In the genomic region with DNA sequence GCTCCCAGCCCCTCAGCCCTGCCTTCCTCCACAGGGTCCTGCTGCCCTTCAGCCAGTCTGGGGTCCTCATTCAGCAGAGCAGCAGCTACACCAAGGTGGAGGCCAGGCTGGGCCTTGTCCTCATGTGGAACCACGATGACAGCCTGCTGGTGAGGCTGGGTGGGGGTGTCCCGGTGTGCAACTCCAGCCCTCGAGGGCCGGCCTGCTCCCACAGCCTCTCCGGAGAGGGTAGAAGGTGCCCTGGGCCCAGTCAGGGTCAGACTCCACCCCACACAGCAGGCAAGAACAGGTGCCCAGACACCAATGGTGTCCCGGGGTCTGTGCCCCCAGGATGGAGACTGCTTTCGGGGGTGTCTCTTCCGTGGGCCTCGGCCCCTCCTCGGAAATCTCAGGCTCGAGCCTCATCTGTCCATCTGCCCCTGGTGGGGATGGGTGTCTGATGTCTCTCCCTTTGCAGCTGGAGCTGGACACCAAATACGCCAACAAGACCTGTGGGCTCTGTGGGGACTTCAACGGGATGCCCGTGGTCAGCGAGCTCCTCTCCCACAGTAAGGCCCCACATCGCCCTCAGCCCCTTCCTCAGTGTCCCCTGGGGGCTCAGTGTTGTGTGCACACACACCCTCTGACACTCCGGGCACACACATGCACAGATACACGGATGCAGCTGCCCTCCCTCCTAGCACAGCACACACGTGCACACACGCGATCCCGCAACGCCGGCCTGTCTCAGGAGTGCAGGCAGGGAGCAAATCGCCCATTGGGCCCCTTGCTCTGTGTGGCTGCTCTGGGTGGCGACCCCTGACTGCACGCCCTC, we compare ENCODE assay signal across 1 cellular context.
TF ChIP-seq lines count a peak whose summit lies in the region.

No MANE protein-coding gene starts in this region.

TF ChIP-seq in HepG2, 621 proteins besides CTCF, POLR2A, EP300 and RAD21 (continued from another document):
- TF ChIP-seq, protein P1, sequence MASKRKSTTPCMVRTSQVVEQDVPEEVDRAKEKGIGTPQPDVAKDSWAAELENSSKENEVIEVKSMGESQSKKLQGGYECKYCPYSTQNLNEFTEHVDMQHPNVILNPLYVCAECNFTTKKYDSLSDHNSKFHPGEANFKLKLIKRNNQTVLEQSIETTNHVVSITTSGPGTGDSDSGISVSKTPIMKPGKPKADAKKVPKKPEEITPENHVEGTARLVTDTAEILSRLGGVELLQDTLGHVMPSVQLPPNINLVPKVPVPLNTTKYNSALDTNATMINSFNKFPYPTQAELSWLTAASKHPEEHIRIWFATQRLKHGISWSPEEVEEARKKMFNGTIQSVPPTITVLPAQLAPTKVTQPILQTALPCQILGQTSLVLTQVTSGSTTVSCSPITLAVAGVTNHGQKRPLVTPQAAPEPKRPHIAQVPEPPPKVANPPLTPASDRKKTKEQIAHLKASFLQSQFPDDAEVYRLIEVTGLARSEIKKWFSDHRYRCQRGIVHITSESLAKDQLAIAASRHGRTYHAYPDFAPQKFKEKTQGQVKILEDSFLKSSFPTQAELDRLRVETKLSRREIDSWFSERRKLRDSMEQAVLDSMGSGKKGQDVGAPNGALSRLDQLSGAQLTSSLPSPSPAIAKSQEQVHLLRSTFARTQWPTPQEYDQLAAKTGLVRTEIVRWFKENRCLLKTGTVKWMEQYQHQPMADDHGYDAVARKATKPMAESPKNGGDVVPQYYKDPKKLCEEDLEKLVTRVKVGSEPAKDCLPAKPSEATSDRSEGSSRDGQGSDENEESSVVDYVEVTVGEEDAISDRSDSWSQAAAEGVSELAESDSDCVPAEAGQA (IDR thresholded peaks at IDR 0.05; ENCODE audit: low read depth): no peak
- TF ChIP-seq, protein P1 (CRISPR knock-in tag; IDR thresholded peaks at IDR 0.05; ENCODE audit: borderline replicate concordance): no peak
- TF ChIP-seq ZNF558 (CRISPR knock-in tag; IDR thresholded peaks at IDR 0.05; ENCODE audit: borderline replicate concordance): no peak
- no peak for TF ChIP-seq ZFP82 (CRISPR knock-in tag; IDR thresholded peaks at IDR 0.05; ENCODE audit: borderline replicate concordance)
- TF ChIP-seq SNAPC2 (CRISPR knock-in tag; IDR thresholded peaks at IDR 0.05): no peak
- TF ChIP-seq ATM (IDR thresholded peaks at IDR 0.05; ENCODE audit: borderline replicate concordance): no peak
- no peak for TF ChIP-seq MIER2 (CRISPR knock-in tag; IDR thresholded peaks at IDR 0.05)
- no peak for TF ChIP-seq JUNB (CRISPR knock-in tag; IDR thresholded peaks at IDR 0.05; ENCODE audit: borderline replicate concordance)
- no peak for TF ChIP-seq ZNF547 (CRISPR knock-in tag; IDR thresholded peaks at IDR 0.05)
- no peak for TF ChIP-seq ZKSCAN8 (CRISPR knock-in tag; IDR thresholded peaks at IDR 0.05; ENCODE audit: borderline replicate concordance)
- TF ChIP-seq, protein P2, sequence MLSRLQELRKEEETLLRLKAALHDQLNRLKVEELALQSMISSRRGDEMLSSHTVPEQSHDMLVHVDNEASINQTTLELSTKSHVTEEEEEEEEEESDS (CRISPR knock-in tag; IDR thresholded peaks at IDR 0.05; ENCODE audit: borderline replicate concordance): no peak
- TF ChIP-seq ZNF33A (CRISPR knock-in tag; IDR thresholded peaks at IDR 0.05; ENCODE audit: borderline replicate concordance): no peak
